ENCODE assay signal across 1 cellular context in the genomic region with DNA sequence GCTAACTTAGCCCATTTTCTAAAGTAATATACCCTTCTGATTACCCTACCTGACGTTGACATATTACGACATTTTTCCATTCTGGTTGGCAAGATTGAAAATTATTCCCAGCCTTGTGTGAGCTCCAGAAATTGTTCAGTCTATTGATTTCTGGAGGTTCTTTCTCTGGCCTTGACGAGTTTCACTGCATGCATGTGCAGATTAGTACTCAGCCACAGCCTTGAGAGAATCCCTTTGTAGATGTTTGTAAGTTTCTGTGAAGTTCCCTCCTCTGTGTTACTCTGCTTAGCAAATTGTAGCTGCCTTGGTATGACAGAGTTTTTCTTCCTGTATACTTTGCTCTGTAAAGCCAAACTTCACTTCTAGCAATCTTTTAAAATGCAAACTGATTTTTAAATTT.
A peak's percentile ranks its signal among the peaks of the same experiment; 100 is the strongest.
TF ChIP-seq lines count a peak whose summit lies in the region.

No MANE protein-coding gene starts in this region.

TF ChIP-seq in K562, 482 proteins besides CTCF, POLR2A, EP300 and RAD21:
- 0 out of 2 replicates have a peak, but pooled peaks have one; percentile 8 for TF ChIP-seq CEBPB (tag; IDR thresholded peaks at IDR 0.05)
- TF ChIP-seq RUNX1 (IDR thresholded peaks at IDR 0.05; ENCODE audit: low read depth) = no peak
